Comparison of ENCODE assay signal across 14 cellular contexts in genomic region chr2:99643824-99644787, GRCh38.
DNase-seq lines count a peak whose midpoint lies in the region; ATAC-seq and TF ChIP-seq lines count a peak whose summit lies in the region.
"Had no signal": no experiment of that assay in that cellular context is flagged by ENCODE, and none has a peak within 500 bp of the region (broad histone marks: within the 10 kb centered on the region; RNA-seq: fewer than 3 reads in every experiment).

No MANE protein-coding gene starts in this region.

- no peaks in the 10 kb centered on the region for H3K36me3 ChIP-seq in WERI-Rb-1

- H3K4me3 ChIP-seq in WERI-Rb-1 (ENCODE audit: low read depth, low read length), result no peak overlapping the region
- H3K4me3 ChIP-seq: lung had no signal

- DNase-seq in Right ventricle myocardium inferior (ENCODE audit: missing footprints) (no peak), cardiac septum (ENCODE audit: low spot score) (no peak), WERI-Rb-1 (peak; percentile 37), left ventricle myocardium superior (peak; percentile 44), T-helper 9 cell (no peak)
- DNase-seq in stimulated activated naive CD8-positive, alpha-beta T cell treated with anti-CD3 and anti-CD28 coated beads, Interleukin-15, Interleukin-2, amounts not matched to agents 100 U/mL and 50 U/mL, for 24 hours, result no peak
- DNase-seq in activated CD4-positive, alpha-beta T cell treated with anti-CD3 and anti-CD28 coated beads for 4 hours, result no peak
- DNase-seq: activated CD4-positive, alpha-beta T cell treated with anti-CD3 and anti-CD28 coated beads, Interleukin-2, amount 10 ng/mL, durations not matched to agents 24 days and 14 days; activated naive CD4-positive, alpha-beta T cell treated with anti-CD3 and anti-CD28 coated beads, Interleukin-2, amount 10 ng/mL, durations not matched to agents 7 days and 5 days; DMS53; NCI-H510A treated with DMSO at 0.1 percent for 48 hours had no signal

- ATAC-seq in Right ventricle myocardium inferior, result peak; percentile 49
- peak; percentile 65 for ATAC-seq in left ventricle myocardium superior
- no peak for ATAC-seq in stimulated activated naive CD8-positive, alpha-beta T cell treated with anti-CD3 and anti-CD28 coated beads, Interleukin-15, Interleukin-2, amounts not matched to agents 100 U/mL and 50 U/mL, for 24 hours
- ATAC-seq in GM19023 (IDR thresholded peaks at IDR 0.05; ENCODE audit: unreplicated experiment), result no peak

- intact Hi-C loops in Right ventricle myocardium inferior (cut with DNase I), result no loop called here
- intact Hi-C loops in cardiac septum (cut with DNase I), result no loop called here
- intact Hi-C loops in left ventricle myocardium superior (cut with micrococcal nuclease), result no loop called here

- H3K9me3 ChIP-seq in WERI-Rb-1 (ENCODE audit: severe bottlenecking), result no peaks in the 10 kb centered on the region

- TF ChIP-seq CTCF in WERI-Rb-1 (IDR thresholded peaks at IDR 0.05; ENCODE audit: low read depth, low read length), result no peak

- H3K27ac ChIP-seq in WERI-Rb-1, result no peak overlapping the region

- no peaks in the 10 kb centered on the region for H3K27me3 ChIP-seq in WERI-Rb-1 (ENCODE audit: insufficient read depth, low read depth, severe bottlenecking)
- H3K27me3 ChIP-seq: dorsolateral prefrontal cortex had no signal

Comparison
In these comparisons a context has a peak if more than half of its experiments do, and no peak if none do; other contexts are left out.
1. DNase-seq: peak in WERI-Rb-1 (single experiment) and left ventricle myocardium superior (single experiment); none in Right ventricle myocardium inferior (single experiment), cardiac septum (single experiment), stimulated activated naive CD8-positive, alpha-beta T cell treated with anti-CD3 and anti-CD28 coated beads, Interleukin-15, Interleukin-2, amounts not matched to agents 100 U/mL and 50 U/mL, for 24 hours (single experiment), T-helper 9 cell (single experiment) and activated CD4-positive, alpha-beta T cell treated with anti-CD3 and anti-CD28 coated beads for 4 hours (0 of 2).
2. ATAC-seq: peak in Right ventricle myocardium inferior (single experiment) and left ventricle myocardium superior (single experiment); none in stimulated activated naive CD8-positive, alpha-beta T cell treated with anti-CD3 and anti-CD28 coated beads, Interleukin-15, Interleukin-2, amounts not matched to agents 100 U/mL and 50 U/mL, for 24 hours (single experiment) and GM19023 (single experiment).